Comparison of ENCODE assay signal across 28 cellular contexts in the genomic region with DNA sequence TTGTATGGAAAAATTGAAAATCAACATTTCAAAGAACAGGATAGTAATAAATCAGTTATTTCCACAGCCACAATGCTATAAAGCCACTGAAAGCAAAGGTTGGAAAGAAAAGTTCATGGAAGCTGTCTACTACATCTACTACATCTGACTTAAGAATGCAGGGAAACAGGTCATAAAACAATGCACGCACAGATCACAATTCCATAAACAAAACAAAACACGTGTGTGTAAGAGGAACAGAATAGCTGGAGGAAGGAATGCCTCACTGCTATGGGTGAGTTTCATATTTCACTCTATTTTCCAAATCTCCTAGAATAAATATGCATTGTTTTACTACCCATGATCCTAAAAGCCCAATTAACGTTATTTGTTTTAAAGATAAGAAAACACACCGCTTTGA.
"Had no signal": no experiment of that assay in that cellular context is flagged by ENCODE, and none has a peak within 500 bp of the region (broad histone marks: within the 10 kb centered on the region; RNA-seq: fewer than 3 reads in every experiment).

No MANE protein-coding gene starts in this region.

- ATAC-seq: activated CD8-positive, alpha-beta T cell treated with anti-CD3 and anti-CD28 coated beads, Interleukin-2, amount 10 ng/mL, durations not matched to agents 7 days and 5 days; Panc1; SK-N-SH treated with all-trans-retinoic acid at 6 μM for 48 hours; WTC11 had no signal

- H3K4me3 ChIP-seq: breast epithelium, MG63, SJSA1 had no signal

- DNase-seq: activated CD4-positive, alpha-beta T cell treated with anti-CD3 and anti-CD28 coated beads for 48 hours; activated CD4-positive, alpha-beta T cell treated with anti-CD3 and anti-CD28 coated beads, Interleukin-2, amount 50 U/mL, for 4 hours; activated CD4-positive, CD25-positive, alpha-beta regulatory T cell treated with anti-CD3 and anti-CD28 coated beads, Interleukin-2, amount 50 U/mL, for 72 hours; activated CD8-positive, alpha-beta memory T cell treated with anti-CD3 and anti-CD28 coated beads, Interleukin-2, amount 50 U/mL, for 48 hours; activated CD8-positive, alpha-beta T cell treated with anti-CD3 and anti-CD28 coated beads, Interleukin-2, amount 10 ng/mL, durations not matched to agents 7 days and 5 days; activated naive CD4-positive, alpha-beta T cell treated with anti-CD3 and anti-CD28 coated beads, Interleukin-2, amount 50 U/mL, for 16 hours; activated naive CD8-positive, alpha-beta T cell treated with anti-CD3 and anti-CD28 coated beads, Interleukin-2, amount 10 ng/mL, durations not matched to agents 7 days and 5 days; activated T-cell treated with anti-CD3 and anti-CD28 coated beads, Interleukin-2, amount 50 U/mL, for 1 hour; aorta; KBM-7; MG63; MV-4-11; NCI-H1092 treated with DMSO at 0.1 percent for 48 hours; NCI-H1436; NCI-H1694 treated with DMSO at 0.1 percent for 48 hours; NCI-H2029 treated with DMSO at 0.1 percent for 48 hours; NCI-H345; NCI-H510A; NCI-H526 treated with DMSO at 0.1 percent for 48 hours; NCI-H82; NK-92 treated with Interleukin-12 subunit alpha and Interleukin-12 subunit beta, amount 100 ng/mL, for 24 hours; OCI-M1; Right ventricle myocardium superior had no signal
